In genomic region chr14:77654001-77654431, GRCh38 we compare ENCODE assay signal across 14 cellular contexts. TPM values are rescaled to one million over a fixed set of nuclear protein-coding genes. Genes with fewer than 3 reads are reported as not detected.
DNase-seq lines count a peak whose midpoint lies in the region; ATAC-seq and TF ChIP-seq lines count a peak whose summit lies in the region.
"Had no signal": no experiment of that assay in that cellular context is flagged by ENCODE, and none has a peak within 500 bp of the region (broad histone marks: within the 10 kb centered on the region; RNA-seq: fewer than 3 reads in every experiment).

No MANE protein-coding gene starts in this region.

- peak overlapping the region; percentile 89 for H3K4me2 ChIP-seq in BLaER1
- H3K4me2 ChIP-seq: SK-N-SH had no signal

- H3K4me3 ChIP-seq in BLaER1 (no peak overlapping the region; the same call in 1 of the 2 replicates), H7 (ENCODE audit: insufficient read depth, low read depth, low read length) (no peak overlapping the region), endodermal cell (ENCODE audit: low read length) (no peak overlapping the region)
- H3K4me3 ChIP-seq: heart right ventricle had no signal

- no peaks in the 10 kb centered on the region for H3K36me3 Mint-ChIP-seq in endodermal cell (ENCODE audit: low read depth)
- H3K36me3 Mint-ChIP-seq: activated naive CD4-positive, alpha-beta T cell treated with anti-CD3 and anti-CD28 coated beads, Interleukin-2, amount 50 U/mL, for 24 hours had no signal

- no peaks in the 10 kb centered on the region for H4K20me1 ChIP-seq in BLaER1

- peak overlapping the region; percentile 77 for H3K27ac ChIP-seq in BLaER1
- H3K27ac ChIP-seq in endodermal cell (ENCODE audit: low read depth, low read length), result peak overlapping the region; percentile 36

- H3K9me3 ChIP-seq in BLaER1 (no peaks in the 10 kb centered on the region; the same call in 1 of the 2 replicates), endodermal cell (ENCODE audit: control insufficient read depth, low read length) (no peaks in the 10 kb centered on the region)
- H3K9me3 ChIP-seq: heart right ventricle, SK-N-SH had no signal

- no peak overlapping the region for H3K27ac Mint-ChIP-seq in endodermal cell
- H3K27ac Mint-ChIP-seq: activated naive CD4-positive, alpha-beta T cell treated with anti-CD3 and anti-CD28 coated beads, Interleukin-2, amount 50 U/mL, for 24 hours had no signal

- H3K9me3 Mint-ChIP-seq in endodermal cell, result no peaks in the 10 kb centered on the region
- H3K9me3 Mint-ChIP-seq: activated naive CD4-positive, alpha-beta T cell treated with anti-CD3 and anti-CD28 coated beads, Interleukin-2, amount 50 U/mL, for 24 hours; central memory CD8-positive, alpha-beta T cell had no signal

- TF ChIP-seq CTCF in endodermal cell (conservative IDR thresholded peaks at IDR 0.05), result no peak

- DNase-seq in H7, result peak; percentile 38
- peak; percentile 92 for DNase-seq in NCI-H345 treated with DMSO at 0.1 percent for 48 hours (lab: John Stamatoyannopoulos, UW; ENCODE audit: unreplicated experiment)
- DNase-seq in endodermal cell, result peak; percentile 72
- DNase-seq in NCI-H1930 (lab: John Stamatoyannopoulos, UW), result no peak
- DNase-seq in NCI-H446 treated with DMSO at 0.1 percent for 48 hours (lab: John Stamatoyannopoulos, UW), result no peak
- no peak for DNase-seq in glomerular visceral epithelial cell (ENCODE audit: extremely low spot score)
- DNase-seq: activated CD8-positive, alpha-beta memory T cell treated with anti-CD3 and anti-CD28 coated beads, Interleukin-2, amount 50 U/mL, for 4 hours; GOT3; heart right ventricle had no signal

- H3K36me3 ChIP-seq in BLaER1, result no peaks in the 10 kb centered on the region
- no peaks in the 10 kb centered on the region for H3K36me3 ChIP-seq in H7 (replicated peaks; ENCODE audit: control insufficient read depth, insufficient read depth, low read length)
- H3K36me3 ChIP-seq in endodermal cell (ENCODE audit: control insufficient read depth, insufficient read depth, low read length), result no peaks in the 10 kb centered on the region
- H3K36me3 ChIP-seq: heart right ventricle had no signal

- H3K27me3 Mint-ChIP-seq in endodermal cell (ENCODE audit: insufficient read depth), result no peaks in the 10 kb centered on the region
- H3K27me3 Mint-ChIP-seq: activated naive CD4-positive, alpha-beta T cell treated with anti-CD3 and anti-CD28 coated beads, Interleukin-2, amount 50 U/mL, for 24 hours; central memory CD8-positive, alpha-beta T cell had no signal

- no peaks in the 10 kb centered on the region for H3K27me3 ChIP-seq in BLaER1
- no peaks in the 10 kb centered on the region for H3K27me3 ChIP-seq in H7 (ENCODE audit: control insufficient read depth, insufficient read depth, low read length)
- H3K27me3 ChIP-seq in endodermal cell (ENCODE audit: control insufficient read depth, insufficient read depth, low read length, poor library complexity, severe bottlenecking), result no peaks in the 10 kb centered on the region
- H3K27me3 ChIP-seq: heart right ventricle had no signal

- WGBS in endodermal cell (ENCODE audit: insufficient coverage in 1 of 2, insufficient read length in 1 of 2), 2 experiments, result 51 to 72% methylated on average over 9 to 11 of the region's 11 CpGs

- H3K4me1 ChIP-seq in BLaER1 (peaks cover 68% of the 10 kb centered on the region), endodermal cell (ENCODE audit: control insufficient read depth, insufficient read depth, low read length) (no peaks in the 10 kb centered on the region)

- no peak for ATAC-seq in HG03378 (IDR thresholded peaks at IDR 0.05; ENCODE audit: unreplicated experiment)

- H3K9ac ChIP-seq in BLaER1, result peak overlapping the region; percentile 16
- no peak overlapping the region for H3K9ac ChIP-seq in endodermal cell (ENCODE audit: extremely low read depth, low read length, poor library complexity, severe bottlenecking)
- H3K9ac ChIP-seq: SK-N-SH had no signal

- no peak overlapping the region for H3K4me3 Mint-ChIP-seq in endodermal cell
- H3K4me3 Mint-ChIP-seq: activated naive CD4-positive, alpha-beta T cell treated with anti-CD3 and anti-CD28 coated beads, Interleukin-2, amount 50 U/mL, for 24 hours; central memory CD8-positive, alpha-beta T cell had no signal

- peaks cover 11% of the 10 kb centered on the region for H3K4me1 Mint-ChIP-seq in endodermal cell
- H3K4me1 Mint-ChIP-seq: activated naive CD4-positive, alpha-beta T cell treated with anti-CD3 and anti-CD28 coated beads, Interleukin-2, amount 50 U/mL, for 24 hours had no signal

RNA-seq across cellular contexts. Expression of gene SPTLC2, which starts 37.6 kb away (rescaled TPM):
- total RNA-seq in H7 (2014; rRNA removed; shearing (Covaris generic)), result 20.5 and 22.7 TPM in 2 replicates
- total RNA-seq in endodermal cell, result 10 to 100 TPM; 32.6 to 32.7 TPM
- 12.9 TPM for polyA plus RNA-seq in endodermal cell (2013, experiment 1 of 2)
- 13.1 TPM for polyA plus RNA-seq in endodermal cell (2013, experiment 2 of 2)

RNA-seq across cellular contexts. Expression of gene ALKBH1, which starts 53.8 kb away (rescaled TPM):
- total RNA-seq in H7 (2014; rRNA removed; shearing (Covaris generic)), result 16.2 TPM in 2 replicates
- total RNA-seq in endodermal cell, result 10 to 100 TPM; 11.0 to 15.1 TPM
- polyA plus RNA-seq in endodermal cell (2013, experiment 1 of 2), result 15.6 TPM
- polyA plus RNA-seq in endodermal cell (2013, experiment 2 of 2), result 12.0 TPM

RNA-seq across cellular contexts. Expression of gene SLIRP, which starts 53.9 kb away (rescaled TPM):
- total RNA-seq in H7 (2014; rRNA removed; shearing (Covaris generic)), result 463 and 519 TPM in 2 replicates
- total RNA-seq in endodermal cell, result 100 to 1,000 TPM; 228 to 237 TPM
- 331 TPM for polyA plus RNA-seq in endodermal cell (2013, experiment 1 of 2)
- 313 TPM for polyA plus RNA-seq in endodermal cell (2013, experiment 2 of 2)

Comparison
In these comparisons a context has a peak if more than half of its experiments do, and no peak if none do; other contexts are left out.
1. DNase-seq: peak in H7 (single experiment), NCI-H345 treated with DMSO at 0.1 percent for 48 hours (single experiment) and endodermal cell (single experiment); none in NCI-H1930 (0 of 2), NCI-H446 treated with DMSO at 0.1 percent for 48 hours (single experiment) and glomerular visceral epithelial cell (single experiment).